ENCODE assay signal across 8 cellular contexts in the genomic region with DNA sequence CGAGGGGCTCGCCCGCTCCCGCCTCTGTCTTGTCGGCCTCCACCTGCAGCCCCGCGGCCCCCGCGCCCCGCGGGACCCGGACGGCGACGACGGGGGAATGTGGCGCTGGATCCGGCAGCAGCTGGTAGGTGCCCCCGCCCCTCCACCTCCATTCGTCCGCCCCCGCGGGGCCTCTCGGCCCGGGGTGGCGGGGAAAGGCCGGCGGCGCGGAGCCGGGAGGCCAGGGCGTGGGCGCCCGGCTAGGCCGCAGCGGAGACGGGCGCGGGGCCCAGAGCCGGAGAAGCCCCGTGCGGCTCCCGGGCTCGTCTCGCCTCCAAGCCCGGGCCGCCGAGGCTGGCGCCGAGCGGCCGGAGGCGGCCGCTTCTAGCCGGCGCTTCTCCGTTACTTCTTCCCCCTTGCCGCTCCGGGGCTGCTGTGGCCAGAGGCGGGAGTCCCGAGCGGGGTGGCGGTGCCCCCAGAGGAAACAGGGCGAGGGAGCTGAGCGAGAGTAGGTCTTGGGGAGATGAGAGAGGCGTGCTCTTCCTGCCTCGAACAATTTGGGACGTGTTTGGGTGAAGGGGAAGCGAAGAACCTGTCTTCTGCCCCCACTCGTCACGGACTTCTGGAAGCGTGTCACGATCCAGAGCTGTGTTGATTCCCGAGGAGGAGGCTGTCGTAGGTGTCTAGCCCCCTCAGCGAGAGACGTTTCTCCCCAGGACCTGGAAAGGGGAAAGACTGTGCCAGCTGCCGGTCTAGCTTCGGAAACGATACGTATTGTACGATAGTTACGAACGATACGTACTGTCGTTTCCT. TPM values are rescaled to one million over a fixed set of nuclear protein-coding genes. Genes with fewer than 3 reads are reported as not detected.
DNase-seq lines count a peak whose midpoint lies in the region; ATAC-seq, FAIRE-seq and TF ChIP-seq lines count a peak whose summit lies in the region.

No MANE protein-coding gene starts in this region.

- peak overlapping the region; percentile 82 for H3K4me3 ChIP-seq in K562
- peak overlapping the region; percentile 88 for H3K4me3 ChIP-seq in iPS-18c (ENCODE audit: insufficient read depth, low read depth, low read length)
- H3K4me3 ChIP-seq in small intestine (ENCODE audit: low read depth in 1 of 2, low read length in 2 of 2): peak overlapping the region; percentile 95 to 99

- POLR2A ChIA-PET in K562 (lab: Yijun Ruan, JAX): interaction anchor here (0.6 to 1.9 kb wide), 8 partner anchors 9 to 22 kb away, joined by 3 to 5 read pairs (median 3); no protein-coding TSS in a partner anchor

- peak; percentile 30 for DNase-seq in G401 (ENCODE audit: low spot score)
- DNase-seq in T-helper 2 cell: peak in 4 of 5 experiments; percentile 32 to 79 (median 40)
- DNase-seq in K562 (ENCODE audit: extremely low read depth in 1 of 4, low spot score in 3 of 4): peak; percentile 57 to 81 (median 73)
- peak; percentile 59 for DNase-seq in small intestine
- no peak for DNase-seq in amniotic stem cell (lab: John Stamatoyannopoulos, UW)

- TF ChIP-seq EP300 in Ishikawa (IDR thresholded peaks at IDR 0.05; ENCODE audit: borderline replicate concordance) (no peak), K562 (IDR thresholded peaks at IDR 0.05; ENCODE audit: low read length) (no peak)

- peak overlapping the region; percentile 96 to 99 for H3K9ac ChIP-seq in K562 (ENCODE audit: insufficient read depth in 1 of 2, low read depth in 2 of 2, low read length in 2 of 2)

- H3K27ac ChIP-seq in K562 (ENCODE audit: extremely low read depth, low read depth, low read length) (peak overlapping the region; percentile 97), small intestine (ENCODE audit: low read depth in 1 of 2, low read length in 1 of 2) (peak overlapping the region; percentile 99 to 100)

- H3K4me2 ChIP-seq in K562 (ENCODE audit: insufficient read depth, low read length): peak overlapping the region; percentile 99

- 0 out of 2 replicates have a peak, but pooled peaks have one; percentile 56 for TF ChIP-seq POLR2A in K562 (conservative IDR thresholded peaks at IDR 0.05)

- no TSS peak for BruUV-seq in K562 (replicated peaks; lab: Mats Ljungman, UMichigan)

- under 1% methylated on average over 56 of the region's 86 CpGs for WGBS in K562 (ENCODE audit: insufficient coverage, low coverage, missing lambda C conversion rate)
- 0% methylated on average over 50 to 86 of the region's 86 CpGs for WGBS in small intestine, 3 donors

- no peaks in the 10 kb centered on the region for H4K20me1 ChIP-seq in K562 (replicated peaks; ENCODE audit: control insufficient read depth, insufficient read depth, low read length)

- CTCF ChIA-PET in K562 (lab: Yijun Ruan, JAX; ENCODE audit: low intra/inter-chr PET ratio): no interaction called here

- H3K36me3 ChIP-seq in K562 (ENCODE audit: control insufficient read depth, insufficient read depth, low read length): no peaks in the 10 kb centered on the region; the same call in 2 of the 3 replicates
- no peaks in the 10 kb centered on the region for H3K36me3 ChIP-seq in small intestine (ENCODE audit: control insufficient read depth in 2 of 2, insufficient read depth in 2 of 2, low read length in 2 of 2)

- FAIRE-seq in K562 (lab: Jason Lieb, UNC) (no peak), small intestine (lab: Jason Lieb, UNC) (no peak)

- TF ChIP-seq CTCF in K562 (IDR thresholded peaks at IDR 0.05 in 2 of 3, conservative IDR thresholded peaks at IDR 0.05 in 1 of 3; ENCODE audit: insufficient read depth in 2 of 3, low read depth in 1 of 3, low read length in 3 of 3): no peak

- ATAC-seq in GM21619 (IDR thresholded peaks at IDR 0.05; ENCODE audit: unreplicated experiment) (peak; percentile 25), K562 (peak; percentile 63)

- H3K27me3 ChIP-seq in K562 (ENCODE audit: control insufficient read depth in 2 of 2, insufficient read depth in 2 of 2, low read length in 2 of 2) (no peaks in the 10 kb centered on the region), small intestine (ENCODE audit: control insufficient read depth in 2 of 2, insufficient read depth in 2 of 2, low read length in 2 of 2) (no peaks in the 10 kb centered on the region)

- peak overlapping the region; percentile 81 for H2AFZ ChIP-seq in K562 (ENCODE audit: low read depth, low read length)

- intact Hi-C loops in K562 (cut with micrococcal nuclease): loop anchor here (1.0 to 10.0 kb wide), 2 partner anchors 78 to 301 kb away; a partner anchor contains a TSS

- in situ Hi-C loops in G401 (cut with HindIII; ENCODE audit: low sequenced_read_pairs): no loop called here
- in situ Hi-C loops in K562 (cut with MboI): loop anchor here (5.0 kb wide), 1 partner anchor 77 kb away; no protein-coding TSS in a partner anchor

- no peaks in the 10 kb centered on the region for H3K9me3 ChIP-seq in K562 (replicated peaks; ENCODE audit: control insufficient read depth, insufficient read depth, low read depth, low read length)
- no peaks in the 10 kb centered on the region for H3K9me3 ChIP-seq in iPS-18c (ENCODE audit: control insufficient read depth, insufficient read depth, low read length)
- no peaks in the 10 kb centered on the region for H3K9me3 ChIP-seq in small intestine (ENCODE audit: control insufficient read depth, low read depth)

- H3K4me1 ChIP-seq in K562 (replicated peaks in 1 of 2; ENCODE audit: control insufficient read depth in 2 of 2, insufficient read depth in 2 of 2, low read length in 2 of 2): peaks cover 7 to 16% of the 10 kb centered on the region in 2 experiments; a peak in 3 of 5 replicates
- H3K4me1 ChIP-seq in small intestine (ENCODE audit: control insufficient read depth in 2 of 2, insufficient read depth in 1 of 2, low read depth in 1 of 2, low read length in 1 of 2): no peaks in the 10 kb centered on the region

- TF ChIP-seq RAD21 in Ishikawa (IDR thresholded peaks at IDR 0.05; ENCODE audit: low read depth) (no peak), K562 (CRISPR knock-in tag; conservative IDR thresholded peaks at IDR 0.05 in 1 of 2, IDR thresholded peaks at IDR 0.05 in 1 of 2) (no peak; a peak in 1 of 4 replicates)

- no peaks in the 10 kb centered on the region for H3K9me1 ChIP-seq in K562 (ENCODE audit: control insufficient read depth, insufficient read depth, low read length)

- peaks cover 58% of the 10 kb centered on the region for H3K79me2 ChIP-seq in K562 (ENCODE audit: control insufficient read depth, insufficient read depth, low read length)

TF ChIP-seq in Ishikawa, 13 proteins besides CTCF, POLR2A, EP300 and RAD21:
- TF ChIP-seq EGR1 (IDR thresholded peaks at IDR 0.05): peak; percentile 86
- TF ChIP-seq TEAD4 (IDR thresholded peaks at IDR 0.05): no peak
- no peak for TF ChIP-seq CEBPB (IDR thresholded peaks at IDR 0.05)
- TF ChIP-seq, protein P1, sequence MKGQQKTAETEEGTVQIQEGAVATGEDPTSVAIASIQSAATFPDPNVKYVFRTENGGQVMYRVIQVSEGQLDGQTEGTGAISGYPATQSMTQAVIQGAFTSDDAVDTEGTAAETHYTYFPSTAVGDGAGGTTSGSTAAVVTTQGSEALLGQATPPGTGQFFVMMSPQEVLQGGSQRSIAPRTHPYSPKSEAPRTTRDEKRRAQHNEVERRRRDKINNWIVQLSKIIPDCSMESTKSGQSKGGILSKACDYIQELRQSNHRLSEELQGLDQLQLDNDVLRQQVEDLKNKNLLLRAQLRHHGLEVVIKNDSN (IDR thresholded peaks at IDR 0.05): no peak
- TF ChIP-seq ZBTB7A (IDR thresholded peaks at IDR 0.05; ENCODE audit: low read depth): peak; percentile 25; the same call in 1 of the 2 replicates

TF ChIP-seq in K562, 482 proteins besides CTCF, POLR2A, EP300 and RAD21 (continues in another document):
- TF ChIP-seq, protein P2, sequence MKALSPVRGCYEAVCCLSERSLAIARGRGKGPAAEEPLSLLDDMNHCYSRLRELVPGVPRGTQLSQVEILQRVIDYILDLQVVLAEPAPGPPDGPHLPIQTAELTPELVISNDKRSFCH (CRISPR knock-in tag; IDR thresholded peaks at IDR 0.05): no peak
- TF ChIP-seq, protein P2 (tag; IDR thresholded peaks at IDR 0.05): no peak
- TF ChIP-seq, protein P3, sequence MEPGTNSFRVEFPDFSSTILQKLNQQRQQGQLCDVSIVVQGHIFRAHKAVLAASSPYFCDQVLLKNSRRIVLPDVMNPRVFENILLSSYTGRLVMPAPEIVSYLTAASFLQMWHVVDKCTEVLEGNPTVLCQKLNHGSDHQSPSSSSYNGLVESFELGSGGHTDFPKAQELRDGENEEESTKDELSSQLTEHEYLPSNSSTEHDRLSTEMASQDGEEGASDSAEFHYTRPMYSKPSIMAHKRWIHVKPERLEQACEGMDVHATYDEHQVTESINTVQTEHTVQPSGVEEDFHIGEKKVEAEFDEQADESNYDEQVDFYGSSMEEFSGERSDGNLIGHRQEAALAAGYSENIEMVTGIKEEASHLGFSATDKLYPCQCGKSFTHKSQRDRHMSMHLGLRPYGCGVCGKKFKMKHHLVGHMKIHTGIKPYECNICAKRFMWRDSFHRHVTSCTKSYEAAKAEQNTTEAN (CRISPR knock-in tag; IDR thresholded peaks at IDR 0.05): no peak
- no peak for TF ChIP-seq NR2F6 (CRISPR knock-in tag; IDR thresholded peaks at IDR 0.05)

RNA-seq across cellular contexts. Expression of a gene that starts 0.6 kb away (rescaled TPM):
- total RNA-seq in G401 (2014; rRNA removed; shearing (Covaris generic)): 29.8 and 48.5 TPM in 2 replicates
- total RNA-seq in K562 (2011; cell fraction: chromatin; rRNA removed; ENCODE audit: low replicate concordance): 31.7 and 147 TPM in 2 replicates
- 23.2 and 28.2 TPM in 2 replicates for total RNA-seq in K562 (2011; cell fraction: nucleolus; rRNA removed)
- 65.4 and 117 TPM in 2 replicates for total RNA-seq in K562 (2011; cell fraction: nucleoplasm; rRNA removed)
- 39.0 and 68.7 TPM in 2 replicates for total RNA-seq in K562 (2014; rRNA removed)
- total RNA-seq in K562 (2014; rRNA removed; fragmentation: Illumina TruSeq; extraction: Trizol): 61.1 and 70.3 TPM in 2 replicates
- 50.3 and 55.6 TPM in 2 replicates for total RNA-seq in K562 (2015; rRNA removed; fragmentation: Illumina TruSeq; extraction: Trizol)
- 67.3 and 67.6 TPM in 2 replicates for total RNA-seq in K562 (2021)
- 29.3 and 41.8 TPM in 2 replicates for polyA plus RNA-seq in K562 (2011; rRNA removed)
- 6.7 and 16.4 TPM in 2 replicates for polyA plus RNA-seq in K562 (2011; cell fraction: cytosol; rRNA removed)
- 32.1 and 43.8 TPM in 2 replicates for polyA plus RNA-seq in K562 (2011; cell fraction: nucleus; rRNA removed)
- 21.7 and 24.7 TPM in 2 replicates for polyA plus RNA-seq in K562 (2012)
- polyA plus RNA-seq in K562 (2014; fragmentation: Illumina TruSeq; extraction: Trizol): 33.1 and 40.2 TPM in 2 replicates
- 10 to 100 TPM; 11.9 to 12.1 TPM for polyA plus RNA-seq in K562 (2014; fragmentation: Nextera tagmentation; extraction: Ambion mirVana)
- polyA plus RNA-seq in K562 (2014; rRNA removed): 23.6 and 27.0 TPM in 2 replicates
- polyA minus RNA-seq in K562 (2011; rRNA and poly(A)+ RNA removed): 66.2 and 72.6 TPM in 2 replicates
- 32.9 and 52.5 TPM in 2 replicates for polyA minus RNA-seq in K562 (2011; cell fraction: cytosol; rRNA and poly(A)+ RNA removed)
- 38.0 and 60.2 TPM in 2 replicates for polyA minus RNA-seq in K562 (2011; cell fraction: nucleus; rRNA and poly(A)+ RNA removed)
- 10 to 100 TPM in 1 of 3 donors, 1 to 10 TPM in 2; 7.0 to 17.1 (median 9.6) TPM for polyA plus RNA-seq in small intestine
